Comparison of ENCODE assay signal across 9 cellular contexts in genomic region chrX:17377047-17377692, GRCh38. TPM values are rescaled to one million over a fixed set of nuclear protein-coding genes. Genes with fewer than 3 reads are reported as not detected.
DNase-seq lines count a peak whose midpoint lies in the region; ATAC-seq and TF ChIP-seq lines count a peak whose summit lies in the region.
"Had no signal": no experiment of that assay in that cellular context is flagged by ENCODE, and none has a peak within 500 bp of the region (broad histone marks: within the 10 kb centered on the region; RNA-seq: fewer than 3 reads in every experiment).

No MANE protein-coding gene starts in this region.

- 28% methylated on average over 12 of the region's 45 CpGs for WGBS in mammary epithelial cell (ENCODE audit: low coverage, missing lambda C conversion rate)
- WGBS in upper lobe of left lung, 2 donors, result 0 to 36% methylated on average over 1 to 45 of the region's 45 CpGs

- no peaks in the 10 kb centered on the region for H4K20me1 ChIP-seq in mammary epithelial cell (ENCODE audit: insufficient read depth, low read length)

- DNase-seq in ELF-1 (ENCODE audit: low read depth, low spot score), result peak; percentile 85
- DNase-seq in NCI-H2171 treated with DMSO at 0.1 percent for 48 hours (lab: John Stamatoyannopoulos, UW), result peak; percentile 32
- DNase-seq in mammary epithelial cell, result peak; percentile 84
- no peak for DNase-seq in lower lobe of right lung
- DNase-seq in upper lobe of left lung, result peak in 1 of 2 donors; percentile 86
- no peak for DNase-seq in T-helper 9 cell
- DNase-seq in GF-D8 (lab: John Stamatoyannopoulos, UW), result no peak

- BruUV-seq in mammary epithelial cell (replicated peaks; lab: Mats Ljungman, UMichigan), result TSS peak; percentile 90

- in situ Hi-C loops in mammary epithelial cell (cut with MboI; ENCODE audit: low sequenced_read_pairs in 2 of 2), result no loop called here

- intact Hi-C loops in mammary epithelial cell (cut with micrococcal nuclease), result loop anchor here (1.0 to 5.0 kb wide), 4 partner anchors 28 to 218 kb away; no protein-coding TSS in a partner anchor
- intact Hi-C loops in lower lobe of right lung (cut with DNase I), result no loop called here

- peak overlapping the region; percentile 50 to 77 (median 74) for H3K4me3 ChIP-seq in mammary epithelial cell (replicated peaks in 1 of 3; ENCODE audit: insufficient read depth in 1 of 3, low read depth in 2 of 3, low read length in 3 of 3)
- H3K4me3 ChIP-seq in lower lobe of right lung, result peak overlapping the region; percentile 58
- H3K4me3 ChIP-seq in upper lobe of left lung, result peak overlapping the region in 3 of 4 donors; percentile 39 to 53 (median 49)

- peak overlapping the region; percentile 55 for H2AFZ ChIP-seq in mammary epithelial cell (ENCODE audit: low read depth, low read length)

- H3K36me3 ChIP-seq in mammary epithelial cell (ENCODE audit: insufficient read depth, low read length), result no peaks in the 10 kb centered on the region
- no peaks in the 10 kb centered on the region for H3K36me3 ChIP-seq in lower lobe of right lung
- no peaks in the 10 kb centered on the region for H3K36me3 ChIP-seq in upper lobe of left lung

- no peak for TF ChIP-seq POLR2A in upper lobe of left lung (IDR thresholded peaks at IDR 0.05)

- peak overlapping the region; percentile 93 for H3K9ac ChIP-seq in mammary epithelial cell (ENCODE audit: insufficient read depth, low read length)

- H3K79me2 ChIP-seq in mammary epithelial cell (ENCODE audit: insufficient read depth, low read length), result peaks cover 57% of the 10 kb centered on the region

- TF ChIP-seq CTCF in mammary epithelial cell (conservative IDR thresholded peaks at IDR 0.05 in 1 of 2, IDR thresholded peaks at IDR 0.05 in 1 of 2; ENCODE audit: extremely low read depth in 1 of 2, insufficient read depth in 1 of 2, low read depth in 1 of 2, low read length in 2 of 2) (no peak), lower lobe of right lung (IDR thresholded peaks at IDR 0.05) (no peak), upper lobe of left lung (IDR thresholded peaks at IDR 0.05) (no peak)

- no peaks in the 10 kb centered on the region for H3K27me3 ChIP-seq in mammary epithelial cell (ENCODE audit: insufficient read depth, low read length)
- H3K27me3 ChIP-seq in lower lobe of right lung (ENCODE audit: low read depth), result no peaks in the 10 kb centered on the region
- H3K27me3 ChIP-seq in upper lobe of left lung, result peaks cover 0 to 12% (median 0%) of the 10 kb centered on the region in 4 donors

- H3K4me2 ChIP-seq in mammary epithelial cell (ENCODE audit: insufficient read depth, low read depth, low read length), result peak overlapping the region; percentile 79

- CTCF ChIA-PET in mammary epithelial cell (lab: Charles Lee; ENCODE audit: low non-redundant PET), result interaction anchor here (0.7 to 0.8 kb wide), 2 partner anchors 135 to 215 kb away, joined by 3 to 5 read pairs; no protein-coding TSS in a partner anchor

- H3K27ac ChIP-seq in mammary epithelial cell (ENCODE audit: insufficient read depth, low read depth, low read length), result peak overlapping the region; percentile 91
- H3K27ac ChIP-seq in lower lobe of right lung, result no peak overlapping the region
- H3K27ac ChIP-seq in upper lobe of left lung, result no peak overlapping the region
- H3K27ac ChIP-seq: HL-60 had no signal

- ATAC-seq in lower lobe of right lung (peak; percentile 58 to 70), upper lobe of left lung (ENCODE audit: low FRiP score in 2 of 2) (peak; percentile 31 to 61), HG02938 (IDR thresholded peaks at IDR 0.05; ENCODE audit: unreplicated experiment) (no peak)

- no peak for TF ChIP-seq EP300 in upper lobe of left lung (IDR thresholded peaks at IDR 0.05)

- H3K9me3 ChIP-seq in mammary epithelial cell (replicated peaks; ENCODE audit: insufficient read depth, low read length) (no peaks in the 10 kb centered on the region), lower lobe of right lung (no peaks in the 10 kb centered on the region), upper lobe of left lung (peaks cover 0 to 4% (median 0%) of the 10 kb centered on the region in 4 donors)

- H3K4me1 ChIP-seq in mammary epithelial cell (ENCODE audit: insufficient read depth, low read length), result peaks cover 17% of the 10 kb centered on the region
- no peaks in the 10 kb centered on the region for H3K4me1 ChIP-seq in lower lobe of right lung
- peaks cover 0 to 31% (median 2%) of the 10 kb centered on the region in 4 donors for H3K4me1 ChIP-seq in upper lobe of left lung

- dilution Hi-C loops in mammary epithelial cell (cut with HindIII; ENCODE audit: low sequenced_read_pairs), result no loop called here

RNA-seq across cellular contexts. Expression of gene NHS, which starts 2.2 kb away (rescaled TPM):
- total RNA-seq in mammary epithelial cell (10 to 100 TPM in 1 of 2 donors, 1 to 10 TPM in 1; 9.0 to 13.9 TPM), lower lobe of right lung (2.7 TPM), upper lobe of left lung (1 to 10 TPM in 5 of 6 donors, under 1 TPM in 1; 0.46 to 6.3 (median 2.4) TPM)
- polyA plus RNA-seq in mammary epithelial cell, result 2.2 TPM
- polyA minus RNA-seq in mammary epithelial cell, result 7.6 TPM

Comparison
In these comparisons a context has a peak if more than half of its experiments do, and no peak if none do; other contexts are left out.
1. DNase-seq: peak in ELF-1 (single experiment), NCI-H2171 treated with DMSO at 0.1 percent for 48 hours (single experiment) and mammary epithelial cell (single experiment); none in lower lobe of right lung (single experiment), T-helper 9 cell (single experiment) and GF-D8 (single experiment).
2. Peak in every context shown above with its lines, with median percentiles within 50 percentile points of each other: H3K4me3 ChIP-seq.